ENCODE assay signal across 11 cellular contexts in genomic region chr7:151109094-151110048, GRCh38. TPM values are rescaled to one million over a fixed set of nuclear protein-coding genes. Genes with fewer than 3 reads are reported as not detected.
DNase-seq lines count a peak whose midpoint lies in the region; ATAC-seq, FAIRE-seq and TF ChIP-seq lines count a peak whose summit lies in the region.
"Had no signal": no experiment of that assay in that cellular context is flagged by ENCODE, and none has a peak within 500 bp of the region (broad histone marks: within the 10 kb centered on the region; RNA-seq: fewer than 3 reads in every experiment).

No MANE protein-coding gene starts in this region.

- peak overlapping the region; percentile 3 for H3K27ac ChIP-seq in suprapubic skin
- H3K27ac ChIP-seq: prostate gland had no signal

- H3K4me1 ChIP-seq in suprapubic skin, result peaks cover 44% of the 10 kb centered on the region

- DNase-seq in H7 (peak; percentile 89), choroid plexus epithelial cell (ENCODE audit: low read depth) (peak; percentile 37), iris pigment epithelial cell (ENCODE audit: low read depth) (peak; percentile 51), suprapubic skin (ENCODE audit: low spot score in 2 of 2) (no peak), frontal cortex (ENCODE audit: low spot score in 2 of 2) (no peak)
- DNase-seq: activated CD4-positive, alpha-beta T cell treated with anti-CD3 and anti-CD28 coated beads, Interleukin-2, amount 50 U/mL, for 1 hour; NCI-H2029 had no signal

- ATAC-seq in HG03565 (IDR thresholded peaks at IDR 0.05; ENCODE audit: unreplicated experiment) (no peak), HG02938 (IDR thresholded peaks at IDR 0.05; ENCODE audit: unreplicated experiment) (no peak)

- H3K27me3 ChIP-seq in H7 (ENCODE audit: control insufficient read depth, insufficient read depth, low read length), result no peaks in the 10 kb centered on the region
- no peaks in the 10 kb centered on the region for H3K27me3 ChIP-seq in suprapubic skin

- WGBS in suprapubic skin, result 61% methylated on average over 14 of the region's 15 CpGs

- no peak for TF ChIP-seq EP300 in suprapubic skin (IDR thresholded peaks at IDR 0.05)

- H3K36me3 ChIP-seq in H7 (replicated peaks; ENCODE audit: control insufficient read depth, insufficient read depth, low read length), result no peaks in the 10 kb centered on the region
- no peaks in the 10 kb centered on the region for H3K36me3 ChIP-seq in suprapubic skin
- H3K36me3 ChIP-seq: prostate gland had no signal

- TF ChIP-seq CTCF in choroid plexus epithelial cell (conservative IDR thresholded peaks at IDR 0.05; ENCODE audit: low read depth, low read length) (no peak), suprapubic skin (IDR thresholded peaks at IDR 0.05) (no peak)

- H3K9me3 ChIP-seq in suprapubic skin, result no peaks in the 10 kb centered on the region
- H3K9me3 ChIP-seq: prostate gland had no signal

- no peak for FAIRE-seq in frontal cortex (lab: Jason Lieb, UNC)
- FAIRE-seq: endometrium had no signal

- no peak for TF ChIP-seq POLR2A in suprapubic skin (IDR thresholded peaks at IDR 0.05)

- H3K4me3 ChIP-seq in H7 (ENCODE audit: insufficient read depth, low read depth, low read length), result no peak overlapping the region
- no peak overlapping the region for H3K4me3 ChIP-seq in choroid plexus epithelial cell (ENCODE audit: low read depth, low read length)
- H3K4me3 ChIP-seq in suprapubic skin, result no peak overlapping the region
- H3K4me3 ChIP-seq: prostate gland had no signal

RNA-seq across cellular contexts. Expression of gene AGAP3, which starts 23.1 kb away (rescaled TPM):
- 63.3 and 76.0 TPM in 2 replicates for total RNA-seq in H7 (2014; rRNA removed; shearing (Covaris generic))
- total RNA-seq in suprapubic skin (100 to 1,000 TPM; 126 to 162 (median 134) TPM), frontal cortex (92.9 TPM)

RNA-seq across cellular contexts. Expression of gene TMUB1, which starts 26.1 kb away (rescaled TPM):
- 67.4 and 73.4 TPM in 2 replicates for total RNA-seq in H7 (2014; rRNA removed; shearing (Covaris generic))
- total RNA-seq in suprapubic skin, result 10 to 100 TPM; 32.5 to 50.3 (median 45.7) TPM
- 10.2 TPM for total RNA-seq in frontal cortex

RNA-seq across cellular contexts. Expression of gene FASTK, which starts 28.8 kb away (rescaled TPM):
- total RNA-seq in H7 (2014; rRNA removed; shearing (Covaris generic)), result 58.4 and 86.3 TPM in 2 replicates
- total RNA-seq in suprapubic skin (100 to 1,000 TPM in 2 of 4 donors, 10 to 100 TPM in 2; 76.8 to 102 (median 90.9) TPM), frontal cortex (32.6 TPM)

RNA-seq across cellular contexts. Expression of gene SLC4A2, which starts 50.0 kb away (rescaled TPM):
- total RNA-seq in H7 (2014; rRNA removed; shearing (Covaris generic)), result 85.7 and 105 TPM in 2 replicates
- 10 to 100 TPM; 31.9 to 78.7 (median 59.7) TPM for total RNA-seq in suprapubic skin
- 10.6 TPM for total RNA-seq in frontal cortex

RNA-seq across cellular contexts. Expression of gene CDK5, which starts 51.7 kb away (rescaled TPM):
- 24.3 and 36.9 TPM in 2 replicates for total RNA-seq in H7 (2014; rRNA removed; shearing (Covaris generic))
- total RNA-seq in suprapubic skin (10 to 100 TPM in 3 of 4 donors, 1 to 10 TPM in 1; 7.7 to 14.7 (median 13.4) TPM), frontal cortex (47.7 TPM)

Comparison
In these comparisons a context has a peak if more than half of its experiments do, and no peak if none do; other contexts are left out.
1. DNase-seq: peak in H7 (single experiment), choroid plexus epithelial cell (single experiment) and iris pigment epithelial cell (single experiment); none in suprapubic skin (0 of 2) and frontal cortex (0 of 2).